Comparison of ENCODE assay signal across 13 cellular contexts in genomic region chr3:46908294-46908985, GRCh38. TPM values are rescaled to one million over a fixed set of nuclear protein-coding genes. Genes with fewer than 3 reads are reported as not detected.
DNase-seq lines count a peak whose midpoint lies in the region; ATAC-seq, FAIRE-seq and TF ChIP-seq lines count a peak whose summit lies in the region.
"Had no signal": no experiment of that assay in that cellular context is flagged by ENCODE, and none has a peak within 500 bp of the region (broad histone marks: within the 10 kb centered on the region; RNA-seq: fewer than 3 reads in every experiment).

No MANE protein-coding gene starts in this region.

- no peaks in the 10 kb centered on the region for H3K36me3 ChIP-seq in OCI-LY1 (ENCODE audit: insufficient read depth, low read length)

- no peaks in the 10 kb centered on the region for H3K9me3 ChIP-seq in OCI-LY1 (ENCODE audit: low read length)

- H3K4me2 ChIP-seq in OCI-LY1 (ENCODE audit: low read length), result no peak overlapping the region

- DNase-seq in AG09309 (ENCODE audit: low read depth) (peak; percentile 67), mesenteric fat pad (ENCODE audit: low spot score) (peak; percentile 83), NCI-H2227 (lab: John Stamatoyannopoulos, UW; ENCODE audit: unreplicated experiment) (no peak), NCI-H2081 treated with DMSO at 0.1 percent for 48 hours (lab: John Stamatoyannopoulos, UW) (no peak), GM19239 (ENCODE audit: insufficient read length, low spot score) (no peak)
- DNase-seq: activated T-cell treated with anti-CD3 and anti-CD28 coated beads, Interleukin-2, amount 50 U/mL, for 24 hours; Kasumi-1; NCI-H524 had no signal

- H3K27me3 ChIP-seq in OCI-LY1 (ENCODE audit: insufficient read depth, low read length), result no peaks in the 10 kb centered on the region; the same call in 1 of the 2 replicates

- H2AFZ ChIP-seq in OCI-LY1 (ENCODE audit: low read length), result no peak overlapping the region

- no peaks in the 10 kb centered on the region for H3K9me2 ChIP-seq in OCI-LY1 (ENCODE audit: low read depth, low read length)

- peak; percentile 10 for ATAC-seq in esophagus mucosa
- ATAC-seq in GM21360 (IDR thresholded peaks at IDR 0.05; ENCODE audit: unreplicated experiment), result no peak

- no peak overlapping the region for H3K4me3 ChIP-seq in AG09309 (ENCODE audit: control insufficient read depth, low read depth, low read length)
- H3K4me3 ChIP-seq in OCI-LY1 (ENCODE audit: low read depth, low read length, poor library complexity, severe bottlenecking), result no peak overlapping the region

- H3K4me1 ChIP-seq in OCI-LY1 (ENCODE audit: insufficient read depth, low read length, severe bottlenecking), result peaks cover 4% of the 10 kb centered on the region

- no peak overlapping the region for H3K9ac ChIP-seq in OCI-LY1 (ENCODE audit: low read length)

- H3F3A ChIP-seq in OCI-LY1 (ENCODE audit: insufficient read depth, low read length), result no peaks in the 10 kb centered on the region

- no peak overlapping the region for H3K27ac ChIP-seq in OCI-LY1 (ENCODE audit: low read depth, low read length, poor library complexity, severe bottlenecking)

- TF ChIP-seq CTCF in AG09309 (IDR thresholded peaks at IDR 0.05; ENCODE audit: control insufficient read depth, insufficient read depth, low read depth, low read length, missing control alignments), result peak; percentile 40
- peak; percentile 46 for TF ChIP-seq CTCF in OCI-LY1 (IDR thresholded peaks at IDR 0.05; ENCODE audit: low read length)

- no peaks in the 10 kb centered on the region for H3K79me2 ChIP-seq in OCI-LY1 (ENCODE audit: insufficient read depth, low read length)

- no peaks in the 10 kb centered on the region for H4K20me1 ChIP-seq in OCI-LY1 (ENCODE audit: insufficient read depth, low read length)

- no peak for FAIRE-seq in GM19239 (lab: Jason Lieb, UNC)
- FAIRE-seq: colon had no signal

RNA-seq across cellular contexts. Expression of gene PTH1R, which starts 30.9 kb away (rescaled TPM):
- total RNA-seq in esophagus mucosa, result 0.28 TPM
- total RNA-seq in mesenteric fat pad, result 16.3 TPM
- total RNA-seq: CD4-positive, alpha-beta memory T cell had no signal

RNA-seq across cellular contexts. Expression of gene MYL3, which starts 45.2 kb away (rescaled TPM):
- total RNA-seq in esophagus mucosa (0.36 TPM), mesenteric fat pad (2.6 TPM)
- total RNA-seq: CD4-positive, alpha-beta memory T cell had no signal

Comparison
In these comparisons a context has a peak if more than half of its experiments do, and no peak if none do; other contexts are left out.
1. DNase-seq: peak in AG09309 (single experiment) and mesenteric fat pad (single experiment); none in NCI-H2227 (single experiment), NCI-H2081 treated with DMSO at 0.1 percent for 48 hours (single experiment) and GM19239 (single experiment).
2. RNA of gene PTH1R, which starts 30.9 kb away (total RNA-seq): 16.3 TPM in mesenteric fat pad (single experiment); 0.28 TPM in esophagus mucosa (single experiment); every median in the first group is over 10 times any median in the second.